10 cellular contexts compared by ENCODE assay signal in the genomic region with DNA sequence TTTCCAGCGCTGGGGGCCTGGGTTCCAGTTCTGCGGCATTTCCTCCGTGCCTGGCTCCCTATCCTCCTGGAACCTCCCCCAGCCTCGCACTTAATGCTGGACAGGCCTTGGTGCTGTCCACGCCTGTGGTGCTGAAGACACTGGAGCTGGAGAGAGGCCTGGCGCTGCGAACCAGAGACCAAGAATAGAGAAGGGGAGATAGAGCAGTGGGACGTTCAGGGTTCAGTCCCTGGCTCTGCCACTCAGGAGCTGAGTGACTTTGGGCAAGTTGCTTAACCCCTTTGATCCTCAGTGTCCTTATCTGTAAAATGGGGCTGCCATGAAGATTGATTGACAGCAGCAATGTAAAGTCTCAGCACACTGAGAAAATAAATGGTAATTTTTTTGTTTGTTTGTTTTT. TPM values are rescaled to one million over a fixed set of nuclear protein-coding genes. Genes with fewer than 3 reads are reported as not detected.
A peak's percentile ranks its signal among the peaks of the same experiment; 100 is the strongest.
DNase-seq lines count a peak whose midpoint lies in the region; ATAC-seq, FAIRE-seq and TF ChIP-seq lines count a peak whose summit lies in the region.
"Had no signal": no experiment of that assay in that cellular context is flagged by ENCODE, and none has a peak within 500 bp of the region (broad histone marks: within the 10 kb centered on the region; RNA-seq: fewer than 3 reads in every experiment).

No MANE protein-coding gene starts in this region.

- H3K4me2 ChIP-seq in astrocyte (ENCODE audit: low read length) = no peak overlapping the region

- no peaks in the 10 kb centered on the region for H3K79me2 ChIP-seq in astrocyte (ENCODE audit: insufficient read depth, low read length)

- H3K9me3 ChIP-seq in CD8-positive, alpha-beta T cell (ENCODE audit: low read length) = no peaks in the 10 kb centered on the region
- H3K9me3 ChIP-seq in astrocyte (ENCODE audit: insufficient read depth, low read depth, low read length) = no peaks in the 10 kb centered on the region

- POLR2A ChIA-PET in CD8-positive, alpha-beta T cell (lab: Charles Lee) = interaction anchor here (1.5 kb wide), 1 partner anchor 12 kb away, joined by 4 read pairs; a partner anchor contains a TSS

- no peak for FAIRE-seq in astrocyte (lab: Jason Lieb, UNC)
- FAIRE-seq: frontal cortex had no signal

- peaks cover 44% of the 10 kb centered on the region for H3K36me3 Mint-ChIP-seq in CD8-positive, alpha-beta T cell
- H3K36me3 Mint-ChIP-seq in astrocyte (ENCODE audit: low read depth, unreplicated experiment) = peaks cover 1% of the 10 kb centered on the region

- no peaks in the 10 kb centered on the region for H3K27me3 Mint-ChIP-seq in CD8-positive, alpha-beta T cell (ENCODE audit: low read depth)
- H3K27me3 Mint-ChIP-seq in astrocyte (ENCODE audit: low read depth, unreplicated experiment) = peaks cover 4% of the 10 kb centered on the region

- H3K4me1 Mint-ChIP-seq in CD8-positive, alpha-beta T cell (ENCODE audit: low read depth) = peaks cover 68% of the 10 kb centered on the region
- H3K4me1 Mint-ChIP-seq in astrocyte (ENCODE audit: low read depth, unreplicated experiment) = no peaks in the 10 kb centered on the region

- CTCF ChIA-PET in CD8-positive, alpha-beta T cell (lab: Charles Lee) = interaction anchor here (1.0 to 2.0 kb wide), 3 partner anchors 9 to 27 kb away, joined by 3 to 10 read pairs (median 7); no protein-coding TSS in a partner anchor

- peak; percentile 54 for ATAC-seq in CD8-positive, alpha-beta T cell
- ATAC-seq in left lobe of liver = peak; percentile 54
- ATAC-seq in GM18858 (IDR thresholded peaks at IDR 0.05; ENCODE audit: unreplicated experiment) = no peak
- ATAC-seq in HG03108 (IDR thresholded peaks at IDR 0.05; ENCODE audit: unreplicated experiment) = no peak

- H2AFZ ChIP-seq in astrocyte (ENCODE audit: low read depth, low read length) = no peak overlapping the region

- no peaks in the 10 kb centered on the region for H3K9me3 Mint-ChIP-seq in CD8-positive, alpha-beta T cell
- H3K9me3 Mint-ChIP-seq in astrocyte (ENCODE audit: unreplicated experiment) = peaks cover 3% of the 10 kb centered on the region

- no peak overlapping the region for H3K4me3 ChIP-seq in CD8-positive, alpha-beta T cell (ENCODE audit: low read depth, low read length)
- no peak overlapping the region for H3K4me3 ChIP-seq in astrocyte (ENCODE audit: insufficient read depth, low read depth, low read length)

- no peak overlapping the region for H3K9ac ChIP-seq in astrocyte (ENCODE audit: low read length)

- H3K36me3 ChIP-seq in CD8-positive, alpha-beta T cell (ENCODE audit: insufficient read depth, low read length) = peaks cover 5% of the 10 kb centered on the region
- H3K36me3 ChIP-seq in astrocyte (ENCODE audit: insufficient read depth, low read length) = no peaks in the 10 kb centered on the region

- no peak overlapping the region for H3K4me3 Mint-ChIP-seq in CD8-positive, alpha-beta T cell
- no peak overlapping the region for H3K4me3 Mint-ChIP-seq in astrocyte (ENCODE audit: unreplicated experiment)

- no peak overlapping the region for H3K27ac ChIP-seq in CD8-positive, alpha-beta T cell (ENCODE audit: low read depth, low read length)
- no peak overlapping the region for H3K27ac ChIP-seq in astrocyte (ENCODE audit: low read depth, low read length)

- DNase-seq in CD8-positive, alpha-beta T cell = peak in 1 of 7 experiments; percentile 21
- DNase-seq in HuH-7 (ENCODE audit: low spot score) = peak; percentile 66
- peak; percentile 17 for DNase-seq in astrocyte (ENCODE audit: low read depth)
- DNase-seq in left lobe of liver (ENCODE audit: low spot score) = no peak
- no peak for DNase-seq in activated CD8-positive, alpha-beta memory T cell treated with anti-CD3 and anti-CD28 coated beads, Interleukin-2, amount 50 U/mL, for 48 hours
- no peak for DNase-seq in A172 (ENCODE audit: low spot score)
- DNase-seq: NCI-H2107 had no signal

- intact Hi-C loops in CD8-positive, alpha-beta T cell (cut with DNase I, micrococcal nuclease) = no loop called here

- no peaks in the 10 kb centered on the region for H3K27me3 ChIP-seq in CD8-positive, alpha-beta T cell (ENCODE audit: insufficient read depth, low read length)
- H3K27me3 ChIP-seq in astrocyte (ENCODE audit: insufficient read depth, low read length) = no peaks in the 10 kb centered on the region

- peaks cover 60% of the 10 kb centered on the region for H3K4me1 ChIP-seq in CD8-positive, alpha-beta T cell (ENCODE audit: insufficient read depth, low read length)
- H3K4me1 ChIP-seq in astrocyte (ENCODE audit: insufficient read depth, low read length) = no peaks in the 10 kb centered on the region

- no peaks in the 10 kb centered on the region for H4K20me1 ChIP-seq in astrocyte (ENCODE audit: insufficient read depth, low read length)

- no peak overlapping the region for H3K27ac Mint-ChIP-seq in CD8-positive, alpha-beta T cell
- H3K27ac Mint-ChIP-seq in astrocyte (ENCODE audit: unreplicated experiment) = no peak overlapping the region

- TF ChIP-seq CTCF in CD8-positive, alpha-beta T cell (IDR thresholded peaks at IDR 0.05) = no peak
- TF ChIP-seq CTCF in astrocyte (IDR thresholded peaks at IDR 0.05; ENCODE audit: insufficient read depth, low read depth, low read length) = no peak

RNA-seq across cellular contexts. Expression of a gene that starts 11.9 kb away (rescaled TPM):
- total RNA-seq in CD8-positive, alpha-beta T cell = 10 to 100 TPM; 16.5 to 17.1 TPM
- total RNA-seq in astrocyte (4.0 and 7.0 TPM in 2 replicates), left lobe of liver (0.33 TPM)
- total RNA-seq in A172 (2014; rRNA removed; shearing (Covaris generic)) = 0.45 and 0.48 TPM in 2 replicates

RNA-seq across cellular contexts. Expression of a gene that starts 59.1 kb away (rescaled TPM):
- total RNA-seq in CD8-positive, alpha-beta T cell = 1 to 10 TPM in 1 of 2 experiments, not detected in 1; 2.0 TPM
- 1.7 TPM in 1 of 2 replicates, not detected in the other for total RNA-seq in astrocyte
- total RNA-seq in left lobe of liver = 0.28 TPM
- 1.2 TPM in 1 of 2 replicates, not detected in the other for total RNA-seq in A172 (2014; rRNA removed; shearing (Covaris generic))

Comparison
In these comparisons a context has a peak if more than half of its experiments do, and no peak if none do; other contexts are left out.
1. ATAC-seq: peak in CD8-positive, alpha-beta T cell (single experiment) and left lobe of liver (single experiment); none in GM18858 (single experiment) and HG03108 (single experiment).
2. DNase-seq: peak in HuH-7 (single experiment) and astrocyte (single experiment); none in left lobe of liver (single experiment), activated CD8-positive, alpha-beta memory T cell treated with anti-CD3 and anti-CD28 coated beads, Interleukin-2, amount 50 U/mL, for 48 hours (single experiment) and A172 (single experiment).